In genomic region chr15:89515477-89515876, GRCh38 we compare ENCODE assay signal across 21 cellular contexts. TPM values are rescaled to one million over a fixed set of nuclear protein-coding genes. Genes with fewer than 3 reads are reported as not detected.
A peak's percentile ranks its signal among the peaks of the same experiment; 100 is the strongest.
DNase-seq lines count a peak whose midpoint lies in the region; ATAC-seq and TF ChIP-seq lines count a peak whose summit lies in the region.
"Had no signal": no experiment of that assay in that cellular context is flagged by ENCODE, and none has a peak within 500 bp of the region (broad histone marks: within the 10 kb centered on the region; RNA-seq: fewer than 3 reads in every experiment).

No MANE protein-coding gene starts in this region.

- H3K9me3 ChIP-seq in esophagus (ENCODE audit: control insufficient read depth in 2 of 2, insufficient read depth in 1 of 2, low read depth in 1 of 2, low read length in 1 of 2): no peaks in the 10 kb centered on the region

- no peaks in the 10 kb centered on the region for H3K9me3 Mint-ChIP-seq in GM23338
- no peaks in the 10 kb centered on the region for H3K9me3 Mint-ChIP-seq in osteocyte (ENCODE audit: unreplicated experiment)
- H3K9me3 Mint-ChIP-seq: CD8-positive, alpha-beta memory T cell had no signal

- POLR2A ChIA-PET in RWPE1 (lab: Yijun Ruan, JAX; ENCODE audit: low non-redundant PET): no interaction called here

- no peaks in the 10 kb centered on the region for H3K4me1 Mint-ChIP-seq in GM23338
- H3K4me1 Mint-ChIP-seq in osteocyte (ENCODE audit: unreplicated experiment): no peaks in the 10 kb centered on the region
- H3K4me1 Mint-ChIP-seq: CD8-positive, alpha-beta memory T cell had no signal

- DNase-seq in GM23338 (ENCODE audit: low spot score) (no peak), RWPE1 (ENCODE audit: low spot score) (no peak), osteocyte (ENCODE audit: extremely low spot score, unreplicated experiment) (peak; percentile 68), SW 1271 (lab: John Stamatoyannopoulos, UW) (no peak), GM19238 (ENCODE audit: insufficient read length, low spot score) (no peak)
- no peak for DNase-seq in activated naive CD4-positive, alpha-beta T cell treated with anti-CD3 and anti-CD28 coated beads, Interleukin-2, amount 50 U/mL, for 16 hours
- DNase-seq: C1 segment of cervical spinal cord; CD8-positive, alpha-beta memory T cell; DMS79 treated with DMSO at 0.1 percent for 48 hours; H7; KBM-7; MG63; NCI-H2029; NCI-H446; NCI-H524 treated with DMSO at 0.1 percent for 48 hours; NCI-H774; NK-92 treated with Interleukin-12 subunit alpha and Interleukin-12 subunit beta, amount 100 ng/mL, for 24 hours; SIG-M5 had no signal

- WGBS in esophagus, 2 donors: 70 to 71% methylated on average over 4 of the region's 4 CpGs

- no peaks in the 10 kb centered on the region for H3F3A ChIP-seq in GM23338 (replicated peaks; ENCODE audit: low read depth)

- H3K36me3 ChIP-seq in GM23338 (ENCODE audit: insufficient read depth) (no peaks in the 10 kb centered on the region), esophagus (ENCODE audit: control insufficient read depth in 2 of 2, insufficient read depth in 2 of 2, low read length in 1 of 2) (no peaks in the 10 kb centered on the region)
- H3K36me3 ChIP-seq: MG63 had no signal

- H3K4me1 ChIP-seq in GM23338 (ENCODE audit: insufficient read depth): no peaks in the 10 kb centered on the region
- H3K4me1 ChIP-seq in esophagus (ENCODE audit: control insufficient read depth in 2 of 2, insufficient read depth in 2 of 2, low read length in 1 of 2): peaks cover 0 to 9% of the 10 kb centered on the region in 2 donors

- no peaks in the 10 kb centered on the region for H4K20me1 ChIP-seq in GM23338 (replicated peaks; ENCODE audit: insufficient read depth)

- H3K36me3 Mint-ChIP-seq in GM23338 (ENCODE audit: low read depth) (no peaks in the 10 kb centered on the region), osteocyte (ENCODE audit: unreplicated experiment) (no peaks in the 10 kb centered on the region)
- H3K36me3 Mint-ChIP-seq: CD8-positive, alpha-beta memory T cell had no signal

- no peak overlapping the region for H3K27ac ChIP-seq in GM23338 (ENCODE audit: low read depth)
- peak overlapping the region; percentile 84 for H3K27ac ChIP-seq in RWPE1
- H3K27ac ChIP-seq in esophagus (ENCODE audit: low read depth in 2 of 2, low read length in 1 of 2): peak overlapping the region; percentile 95 to 98
- H3K27ac ChIP-seq: SK-N-MC had no signal

- no peak overlapping the region for H3K4me2 ChIP-seq in GM23338

- peak overlapping the region; percentile 52; the same call in 1 of the 2 replicates for H2AFZ ChIP-seq in GM23338

- H3K27me3 ChIP-seq in GM23338 (ENCODE audit: insufficient read depth) (no peaks in the 10 kb centered on the region), esophagus (ENCODE audit: control insufficient read depth in 1 of 2, insufficient read depth in 2 of 2, low read length in 2 of 2) (no peaks in the 10 kb centered on the region)

- no peak for ATAC-seq in GM23338

- H3K4me3 Mint-ChIP-seq in GM23338: no peak overlapping the region
- H3K4me3 Mint-ChIP-seq in osteocyte (ENCODE audit: unreplicated experiment): no peak overlapping the region
- H3K4me3 Mint-ChIP-seq: CD8-positive, alpha-beta memory T cell had no signal

- CTCF ChIA-PET in RWPE1 (lab: Yijun Ruan, JAX): no interaction called here

- H3K27me3 Mint-ChIP-seq in GM23338 (ENCODE audit: insufficient read depth, low read depth, poor library complexity) (peaks cover 2% of the 10 kb centered on the region), osteocyte (ENCODE audit: unreplicated experiment) (peaks cover 60% of the 10 kb centered on the region)

- no peak for TF ChIP-seq CTCF in GM23338 (conservative IDR thresholded peaks at IDR 0.05; ENCODE audit: low read depth in 2 of 2)
- TF ChIP-seq CTCF in RWPE1 (conservative IDR thresholded peaks at IDR 0.05; ENCODE audit: low read depth): no peak
- TF ChIP-seq CTCF in osteocyte (IDR thresholded peaks at IDR 0.05): no peak

- no peaks in the 10 kb centered on the region for H3K79me2 ChIP-seq in GM23338 (replicated peaks; ENCODE audit: insufficient read depth)

- H3K27ac Mint-ChIP-seq in GM23338 (no peak overlapping the region), osteocyte (ENCODE audit: unreplicated experiment) (no peak overlapping the region)
- H3K27ac Mint-ChIP-seq: CD8-positive, alpha-beta memory T cell had no signal

- no peak overlapping the region for H3K4me3 ChIP-seq in GM23338
- no peak overlapping the region for H3K4me3 ChIP-seq in esophagus (ENCODE audit: low read depth in 1 of 2, low read length in 2 of 2)
- H3K4me3 ChIP-seq: MG63, SK-N-MC had no signal

- 0 out of 2 replicates have a peak, but pooled peaks cover 5% of the 10 kb centered on the region for H3K9me2 ChIP-seq in GM23338 (ENCODE audit: insufficient read depth)

TF ChIP-seq in GM23338, 12 proteins besides CTCF, POLR2A, EP300 and RAD21 (continues in another document):
- TF ChIP-seq POLR2AphosphoS5 (IDR thresholded peaks at IDR 0.05; ENCODE audit: low read depth) (no peak), ZNF114 (CRISPR knock-in tag; IDR thresholded peaks at IDR 0.05) (no peak), EZH2 (IDR thresholded peaks at IDR 0.05; ENCODE audit: low read depth, unreplicated experiment) (no peak), ZNF462 (CRISPR knock-in tag; IDR thresholded peaks at IDR 0.05) (no peak)
- TF ChIP-seq, protein P1, sequence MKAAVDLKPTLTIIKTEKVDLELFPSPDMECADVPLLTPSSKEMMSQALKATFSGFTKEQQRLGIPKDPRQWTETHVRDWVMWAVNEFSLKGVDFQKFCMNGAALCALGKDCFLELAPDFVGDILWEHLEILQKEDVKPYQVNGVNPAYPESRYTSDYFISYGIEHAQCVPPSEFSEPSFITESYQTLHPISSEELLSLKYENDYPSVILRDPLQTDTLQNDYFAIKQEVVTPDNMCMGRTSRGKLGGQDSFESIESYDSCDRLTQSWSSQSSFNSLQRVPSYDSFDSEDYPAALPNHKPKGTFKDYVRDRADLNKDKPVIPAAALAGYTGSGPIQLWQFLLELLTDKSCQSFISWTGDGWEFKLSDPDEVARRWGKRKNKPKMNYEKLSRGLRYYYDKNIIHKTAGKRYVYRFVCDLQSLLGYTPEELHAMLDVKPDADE (IDR thresholded peaks at IDR 0.05): no peak

RNA-seq across cellular contexts. Expression of gene RHCG, which starts 19.1 kb away (rescaled TPM):
- 0.63 TPM in 1 of 2 replicates, not detected in the other for total RNA-seq in GM23338 (2014; rRNA removed; shearing (Covaris generic))
- polyA plus RNA-seq in GM23338 (2016; fragmentation: Nextera tagmentation; extraction: Ambion mirVana) (0.21 and 0.35 TPM in 2 replicates), esophagus (1,000 to 10,000 TPM; 3,283 to 3,991 TPM)
- total RNA-seq in osteocyte: not detected in 2 replicates
- total RNA-seq: CD8-positive, alpha-beta memory T cell; H7; LHCN-M2 had no signal
- polyA plus RNA-seq: CD8-positive, alpha-beta memory T cell had no signal

RNA-seq across cellular contexts. Expression of gene TICRR, which starts 59.8 kb away (rescaled TPM):
- total RNA-seq in GM23338 (2014; rRNA removed; shearing (Covaris generic)): 37.1 and 42.3 TPM in 2 replicates
- polyA plus RNA-seq in GM23338 (2016; fragmentation: Nextera tagmentation; extraction: Ambion mirVana): 10.9 and 11.2 TPM in 2 replicates
- polyA plus RNA-seq in esophagus: 1 to 10 TPM; 4.4 to 6.6 TPM
- total RNA-seq in osteocyte: 2.1 and 2.3 TPM in 2 replicates
- polyA plus RNA-seq: CD8-positive, alpha-beta memory T cell had no signal

Comparison
In these comparisons a context has a peak if more than half of its experiments do, and no peak if none do; other contexts are left out.
1. RNA of gene TICRR, which starts 59.8 kb away (total RNA-seq): 37.1 to 42.3 TPM in GM23338; 2.1 to 2.3 TPM in osteocyte; every median in the first group is over 10 times any median in the second.